Comparison of ENCODE assay signal across 10 cellular contexts in the genomic region with DNA sequence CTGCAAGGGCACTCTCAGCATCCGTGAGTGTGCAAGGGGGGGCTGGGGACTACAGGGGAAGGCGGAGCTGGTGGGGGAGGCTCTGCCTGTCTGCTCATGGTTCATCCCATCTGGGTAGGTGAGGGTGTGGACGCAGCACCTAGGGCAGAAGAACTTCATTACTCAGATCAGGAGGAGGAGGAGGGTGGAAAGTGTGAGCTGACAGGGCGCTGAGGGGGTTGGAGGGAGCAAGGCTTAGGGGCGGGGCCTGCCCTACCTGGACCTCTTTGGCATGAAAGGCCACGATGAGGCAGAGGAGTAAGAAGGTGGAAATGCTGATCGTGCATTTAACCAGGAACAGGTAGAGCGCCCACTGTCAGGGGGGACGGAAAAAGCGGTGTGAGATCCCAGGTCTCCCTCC. TPM values are rescaled to one million over a fixed set of nuclear protein-coding genes. Genes with fewer than 3 reads are reported as not detected.
DNase-seq lines count a peak whose midpoint lies in the region; ATAC-seq and FAIRE-seq lines count a peak whose summit lies in the region.
"Had no signal": no experiment of that assay in that cellular context is flagged by ENCODE, and none has a peak within 500 bp of the region (broad histone marks: within the 10 kb centered on the region; RNA-seq: fewer than 3 reads in every experiment).

No MANE protein-coding gene starts in this region.

- no peaks in the 10 kb centered on the region for H3K27me3 Mint-ChIP-seq in T-helper 1 cell treated with Interleukin-12 subunit alpha and Interleukin-12 subunit beta and Interleukin-4 antibody, amounts not matched to agents 30 μg/mL and 1 μg/mL, for 36 hours (ENCODE audit: low read depth)
- H3K27me3 Mint-ChIP-seq in activated CD8-positive, alpha-beta T cell treated with anti-CD3 and anti-CD28 coated beads, Interleukin-2, amount 10 ng/mL, durations not matched to agents 7 days and 5 days (ENCODE audit: low read depth): no peaks in the 10 kb centered on the region
- H3K27me3 Mint-ChIP-seq in stimulated activated naive B cell treated with anti-CD40 and anti-IgM and Interleukin-4, amounts not matched to agents 10 μg/mL and 1 μg/mL and 100 μg/mL, for 72 hours: peaks cover 0 to 13% of the 10 kb centered on the region in 2 donors

- peak overlapping the region; percentile 86 for H3K4me3 Mint-ChIP-seq in T-helper 1 cell treated with Interleukin-12 subunit alpha and Interleukin-12 subunit beta and Interleukin-4 antibody, amounts not matched to agents 30 μg/mL and 1 μg/mL, for 36 hours
- no peak overlapping the region for H3K4me3 Mint-ChIP-seq in activated CD8-positive, alpha-beta T cell treated with anti-CD3 and anti-CD28 coated beads, Interleukin-2, amount 10 ng/mL, durations not matched to agents 7 days and 5 days
- H3K4me3 Mint-ChIP-seq in stimulated activated naive B cell treated with anti-CD40 and anti-IgM and Interleukin-4, amounts not matched to agents 10 μg/mL and 1 μg/mL and 100 μg/mL, for 72 hours: peak overlapping the region; percentile 57 to 91

- no peaks in the 10 kb centered on the region for H3K4me1 ChIP-seq in right cardiac atrium (ENCODE audit: control insufficient read depth, insufficient read depth, low read length)

- no peaks in the 10 kb centered on the region for H3K27me3 ChIP-seq in right cardiac atrium (ENCODE audit: control insufficient read depth, insufficient read depth)

- DNase-seq in T-helper 1 cell (no peak), islet precursor cell (peak; percentile 63), RCC 7860 (ENCODE audit: low spot score) (no peak), right cardiac atrium (no peak), EL (no peak)
- no peak for DNase-seq in activated CD8-positive, alpha-beta T cell treated with anti-CD3 and anti-CD28 coated beads, Interleukin-2, amount 10 ng/mL, durations not matched to agents 7 days and 5 days
- DNase-seq in stimulated activated naive B cell treated with anti-CD40 and anti-IgM and Interleukin-4, amounts not matched to agents 10 μg/mL and 1 μg/mL and 100 μg/mL, for 72 hours: no peak
- DNase-seq: anterior cingulate cortex had no signal

- WGBS in right cardiac atrium: 71% methylated on average over 10 of the region's 10 CpGs

- no peak overlapping the region for H3K4me3 ChIP-seq in right cardiac atrium (ENCODE audit: low read length)

- H3K27ac Mint-ChIP-seq in T-helper 1 cell treated with Interleukin-12 subunit alpha and Interleukin-12 subunit beta and Interleukin-4 antibody, amounts not matched to agents 30 μg/mL and 1 μg/mL, for 36 hours: peak overlapping the region; percentile 79
- peak overlapping the region; percentile 51 for H3K27ac Mint-ChIP-seq in activated CD8-positive, alpha-beta T cell treated with anti-CD3 and anti-CD28 coated beads, Interleukin-2, amount 10 ng/mL, durations not matched to agents 7 days and 5 days
- peak overlapping the region; percentile 83 for H3K27ac Mint-ChIP-seq in stimulated activated naive B cell treated with anti-CD40 and anti-IgM and Interleukin-4, amounts not matched to agents 10 μg/mL and 1 μg/mL and 100 μg/mL, for 72 hours

- intact Hi-C loops in right cardiac atrium (cut with DNase I): no loop called here

- no peak overlapping the region for H3K27ac ChIP-seq in right cardiac atrium (ENCODE audit: low read length)
- H3K27ac ChIP-seq: 22Rv1 had no signal

- H3K4me1 Mint-ChIP-seq in T-helper 1 cell treated with Interleukin-12 subunit alpha and Interleukin-12 subunit beta and Interleukin-4 antibody, amounts not matched to agents 30 μg/mL and 1 μg/mL, for 36 hours (ENCODE audit: low read depth): peaks cover 52% of the 10 kb centered on the region
- H3K4me1 Mint-ChIP-seq in activated CD8-positive, alpha-beta T cell treated with anti-CD3 and anti-CD28 coated beads, Interleukin-2, amount 10 ng/mL, durations not matched to agents 7 days and 5 days (ENCODE audit: low read depth): peaks cover 45% of the 10 kb centered on the region
- peaks cover 43 to 60% of the 10 kb centered on the region in 2 donors for H3K4me1 Mint-ChIP-seq in stimulated activated naive B cell treated with anti-CD40 and anti-IgM and Interleukin-4, amounts not matched to agents 10 μg/mL and 1 μg/mL and 100 μg/mL, for 72 hours

- peaks cover 42% of the 10 kb centered on the region for H3K36me3 Mint-ChIP-seq in T-helper 1 cell treated with Interleukin-12 subunit alpha and Interleukin-12 subunit beta and Interleukin-4 antibody, amounts not matched to agents 30 μg/mL and 1 μg/mL, for 36 hours (ENCODE audit: low read depth)
- H3K36me3 Mint-ChIP-seq in activated CD8-positive, alpha-beta T cell treated with anti-CD3 and anti-CD28 coated beads, Interleukin-2, amount 10 ng/mL, durations not matched to agents 7 days and 5 days (ENCODE audit: low read depth): peaks cover 29% of the 10 kb centered on the region
- H3K36me3 Mint-ChIP-seq in stimulated activated naive B cell treated with anti-CD40 and anti-IgM and Interleukin-4, amounts not matched to agents 10 μg/mL and 1 μg/mL and 100 μg/mL, for 72 hours: peaks cover 33 to 77% of the 10 kb centered on the region in 2 donors

- H3K9me3 Mint-ChIP-seq in T-helper 1 cell treated with Interleukin-12 subunit alpha and Interleukin-12 subunit beta and Interleukin-4 antibody, amounts not matched to agents 30 μg/mL and 1 μg/mL, for 36 hours: no peaks in the 10 kb centered on the region
- no peaks in the 10 kb centered on the region for H3K9me3 Mint-ChIP-seq in activated CD8-positive, alpha-beta T cell treated with anti-CD3 and anti-CD28 coated beads, Interleukin-2, amount 10 ng/mL, durations not matched to agents 7 days and 5 days (ENCODE audit: insufficient read depth)
- no peaks in the 10 kb centered on the region for H3K9me3 Mint-ChIP-seq in stimulated activated naive B cell treated with anti-CD40 and anti-IgM and Interleukin-4, amounts not matched to agents 10 μg/mL and 1 μg/mL and 100 μg/mL, for 72 hours

- FAIRE-seq in RCC 7860 (lab: Jason Lieb, UNC): no peak

- CTCF ChIA-PET in activated CD8-positive, alpha-beta T cell treated with anti-CD3 and anti-CD28 coated beads, Interleukin-2, amount 10 ng/mL, durations not matched to agents 7 days and 5 days (lab: Charles Lee): interaction anchor here (0.8 to 7.6 kb wide), 3 partner anchors 9 to 31 kb away, joined by 3 to 139 read pairs (median 3); no protein-coding TSS in a partner anchor

- POLR2A ChIA-PET in activated CD8-positive, alpha-beta T cell treated with anti-CD3 and anti-CD28 coated beads, Interleukin-2, amount 10 ng/mL, durations not matched to agents 7 days and 5 days (lab: Charles Lee): interaction anchor here (0.7 to 5.9 kb wide), 3 partner anchors 10 to 22 kb away, joined by 3 to 52 read pairs (median 12); partner anchors contain the start of gene SMG9

- ATAC-seq in activated CD8-positive, alpha-beta T cell treated with anti-CD3 and anti-CD28 coated beads, Interleukin-2, amount 10 ng/mL, durations not matched to agents 7 days and 5 days: no peak
- no peak for ATAC-seq in stimulated activated naive B cell treated with anti-CD40 and anti-IgM and Interleukin-4, amounts not matched to agents 10 μg/mL and 1 μg/mL and 100 μg/mL, for 72 hours (replicated peaks)
- ATAC-seq in right cardiac atrium: no peak

- no peaks in the 10 kb centered on the region for H3K9me3 ChIP-seq in right cardiac atrium (ENCODE audit: control insufficient read depth, low read length)

RNA-seq across cellular contexts. Expression of gene KCNN4, which starts 4.5 kb away (rescaled TPM):
- 10 to 100 TPM; 28.8 to 31.9 TPM for total RNA-seq in activated CD8-positive, alpha-beta T cell treated with anti-CD3 and anti-CD28 coated beads, Interleukin-2, amount 10 ng/mL, durations not matched to agents 7 days and 5 days
- total RNA-seq in right cardiac atrium: 1 to 10 TPM in 1 of 4 donors, under 1 TPM in 2, not detected in 1; 0.26 to 1.4 (median 0.32) TPM
- 0.34 TPM for polyA plus RNA-seq in right cardiac atrium

RNA-seq across cellular contexts. Expression of gene SMG9, which starts 21.5 kb away (rescaled TPM):
- total RNA-seq in activated CD8-positive, alpha-beta T cell treated with anti-CD3 and anti-CD28 coated beads, Interleukin-2, amount 10 ng/mL, durations not matched to agents 7 days and 5 days: 10 to 100 TPM; 60.0 to 65.1 TPM
- 10 to 100 TPM; 14.8 to 21.0 (median 15.8) TPM for total RNA-seq in right cardiac atrium
- 11.7 TPM for polyA plus RNA-seq in right cardiac atrium

RNA-seq across cellular contexts. Expression of gene LYPD5, which starts 26.0 kb away (rescaled TPM):
- 1 to 10 TPM in 1 of 2 experiments, under 1 TPM in 1; 0.70 to 1.1 TPM for total RNA-seq in activated CD8-positive, alpha-beta T cell treated with anti-CD3 and anti-CD28 coated beads, Interleukin-2, amount 10 ng/mL, durations not matched to agents 7 days and 5 days
- 1 to 10 TPM in 2 of 4 donors, under 1 TPM in 2; 0.28 to 2.5 (median 0.90) TPM for total RNA-seq in right cardiac atrium
- 0.34 TPM for polyA plus RNA-seq in right cardiac atrium

RNA-seq across cellular contexts. Expression of gene ZNF283, which starts 50.8 kb away (rescaled TPM):
- 1 to 10 TPM; 4.9 to 6.9 TPM for total RNA-seq in activated CD8-positive, alpha-beta T cell treated with anti-CD3 and anti-CD28 coated beads, Interleukin-2, amount 10 ng/mL, durations not matched to agents 7 days and 5 days
- total RNA-seq in right cardiac atrium: 10 to 100 TPM; 10.7 to 13.8 (median 11.3) TPM
- 4.7 TPM for polyA plus RNA-seq in right cardiac atrium

Comparison
In these comparisons a context has a peak if more than half of its experiments do, and no peak if none do; other contexts are left out.
1. RNA of gene KCNN4, which starts 4.5 kb away (total RNA-seq): 28.8 to 31.9 TPM in activated CD8-positive, alpha-beta T cell treated with anti-CD3 and anti-CD28 coated beads, Interleukin-2, amount 10 ng/mL, durations not matched to agents 7 days and 5 days; 0.26 to 1.4 TPM in right cardiac atrium; every median in the first group is over 10 times any median in the second.
2. Peak in every context shown above with its lines, with median percentiles within 50 percentile points of each other: H3K27ac Mint-ChIP-seq.